ENCODE assay signal across 14 cellular contexts in the genomic region with DNA sequence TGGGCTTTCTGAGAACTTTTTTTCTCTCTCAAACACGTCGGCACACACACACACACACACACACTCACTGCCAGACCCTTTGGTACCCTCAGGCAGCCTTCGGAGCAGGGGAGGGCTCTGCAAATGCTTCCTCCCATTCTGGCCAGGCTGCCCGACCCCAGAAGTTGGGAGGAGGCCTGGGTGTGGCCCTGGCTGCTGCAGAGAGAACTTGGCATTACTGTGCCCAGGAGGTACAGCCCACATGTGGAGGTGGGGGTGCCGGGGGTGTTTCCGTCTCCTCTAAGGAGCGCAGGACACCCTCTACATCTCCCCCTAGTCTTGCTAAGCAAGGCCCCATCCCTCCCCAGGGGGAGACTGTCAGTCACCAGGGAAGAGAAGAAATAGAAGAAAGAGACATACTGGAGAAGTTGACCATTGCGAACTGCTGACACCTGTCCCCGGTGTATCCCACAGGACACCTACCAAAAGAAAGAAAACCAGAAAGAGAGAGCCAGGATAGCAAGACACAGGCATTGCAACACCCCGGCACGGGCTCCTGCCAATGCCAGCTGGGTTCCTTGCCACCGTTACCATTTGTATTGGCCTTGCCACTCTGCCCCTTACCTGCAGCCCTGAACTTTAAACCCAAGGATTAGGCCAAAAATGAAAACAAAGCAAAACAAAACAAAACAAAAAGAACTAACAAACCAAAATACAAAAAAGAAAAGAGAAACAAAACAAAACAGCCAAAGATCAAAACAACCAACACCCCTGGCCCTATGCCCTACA.
"Had no signal": no experiment of that assay in that cellular context is flagged by ENCODE, and none has a peak within 500 bp of the region (broad histone marks: within the 10 kb centered on the region; RNA-seq: fewer than 3 reads in every experiment).

No MANE protein-coding gene starts in this region.

- H3K4me3 ChIP-seq: adrenal gland, MG63, SJCRH30 had no signal

- H3K4me1 ChIP-seq: SJCRH30 had no signal

- H3K4me1 Mint-ChIP-seq: activated CD4-positive, alpha-beta memory T cell treated with anti-CD3 and anti-CD28 coated beads, Interleukin-2, amount 10 ng/mL, durations not matched to agents 7 days and 5 days; activated CD4-positive, alpha-beta T cell treated with anti-CD3 and anti-CD28 coated beads, Interleukin-2, amount 10 ng/mL, durations not matched to agents 7 days and 5 days; activated naive CD4-positive, alpha-beta T cell treated with anti-CD3 and anti-CD28 coated beads, Interleukin-2, amount 10 ng/mL, durations not matched to agents 7 days and 5 days; activated naive CD8-positive, alpha-beta T cell treated with anti-CD3 and anti-CD28 coated beads for 36 hours had no signal

- DNase-seq: NCI-H1417 treated with DMSO at 0.1 percent for 48 hours, NCI-H2107, NCI-H2171 treated with DMSO at 0.1 percent for 48 hours, NCI-H226 had no signal

- H3K4me3 Mint-ChIP-seq: activated CD4-positive, alpha-beta memory T cell treated with anti-CD3 and anti-CD28 coated beads, Interleukin-2, amount 10 ng/mL, durations not matched to agents 7 days and 5 days; activated CD4-positive, alpha-beta T cell treated with anti-CD3 and anti-CD28 coated beads, Interleukin-2, amount 10 ng/mL, durations not matched to agents 7 days and 5 days; activated naive CD4-positive, alpha-beta T cell treated with anti-CD3 and anti-CD28 coated beads, Interleukin-2, amount 10 ng/mL, durations not matched to agents 7 days and 5 days; activated naive CD8-positive, alpha-beta T cell treated with anti-CD3 and anti-CD28 coated beads for 36 hours had no signal

- H3K36me3 ChIP-seq: adrenal gland, MG63, SJCRH30 had no signal

- H3K9me3 Mint-ChIP-seq: activated CD4-positive, alpha-beta memory T cell treated with anti-CD3 and anti-CD28 coated beads, Interleukin-2, amount 10 ng/mL, durations not matched to agents 7 days and 5 days; activated CD4-positive, alpha-beta T cell treated with anti-CD3 and anti-CD28 coated beads, Interleukin-2, amount 10 ng/mL, durations not matched to agents 7 days and 5 days; activated naive CD4-positive, alpha-beta T cell treated with anti-CD3 and anti-CD28 coated beads, Interleukin-2, amount 10 ng/mL, durations not matched to agents 7 days and 5 days; activated naive CD8-positive, alpha-beta T cell treated with anti-CD3 and anti-CD28 coated beads for 36 hours; activated T-helper 2 cell treated with anti-CD3 and anti-CD28 coated beads, Interferon-gamma antibody, Interleukin-2, Interleukin-4, amounts not matched to agents 10 μg/mL and 5 μg/mL and 100 μg/mL, durations not matched to agents 14 hours and 24 hours and 36 hours had no signal

- H3K36me3 Mint-ChIP-seq: activated naive CD4-positive, alpha-beta T cell treated with anti-CD3 and anti-CD28 coated beads, Interleukin-2, amount 10 ng/mL, durations not matched to agents 7 days and 5 days; activated naive CD8-positive, alpha-beta T cell treated with anti-CD3 and anti-CD28 coated beads for 36 hours had no signal

- H3K27ac Mint-ChIP-seq: activated CD4-positive, alpha-beta memory T cell treated with anti-CD3 and anti-CD28 coated beads, Interleukin-2, amount 10 ng/mL, durations not matched to agents 7 days and 5 days; activated CD4-positive, alpha-beta T cell treated with anti-CD3 and anti-CD28 coated beads, Interleukin-2, amount 10 ng/mL, durations not matched to agents 7 days and 5 days; activated naive CD4-positive, alpha-beta T cell treated with anti-CD3 and anti-CD28 coated beads, Interleukin-2, amount 10 ng/mL, durations not matched to agents 7 days and 5 days; activated naive CD8-positive, alpha-beta T cell treated with anti-CD3 and anti-CD28 coated beads for 36 hours; activated T-helper 2 cell treated with anti-CD3 and anti-CD28 coated beads, Interferon-gamma antibody, Interleukin-2, Interleukin-4, amounts not matched to agents 10 μg/mL and 5 μg/mL and 100 μg/mL, durations not matched to agents 14 hours and 24 hours and 36 hours had no signal

- H3K27ac ChIP-seq: SJCRH30, VCaP had no signal

- H3K27me3 ChIP-seq: adrenal gland, MG63 had no signal

- H3K9me3 ChIP-seq: adrenal gland, MG63, SJCRH30, SK-N-SH had no signal
